Comparison of ENCODE assay signal across 1 cellular context in the genomic region with DNA sequence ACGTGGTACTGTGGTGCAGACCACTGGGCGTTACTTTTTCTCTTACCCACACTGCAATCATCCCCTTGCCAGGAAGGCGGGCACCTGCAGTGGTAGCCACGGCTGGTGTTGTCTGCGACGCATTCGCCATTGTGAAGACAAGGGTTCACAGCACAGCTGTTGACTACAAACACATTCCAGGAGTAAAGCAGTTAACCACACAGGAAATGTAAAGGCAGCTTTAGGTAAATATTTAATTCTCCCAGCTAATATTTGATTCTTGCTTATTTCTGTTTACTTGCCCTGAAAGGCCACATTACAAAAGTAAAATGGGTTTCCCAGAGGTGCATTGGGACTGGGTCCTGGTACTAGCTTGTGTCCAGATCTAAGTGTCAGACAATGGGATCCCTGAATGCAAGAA.
A peak's percentile ranks its signal among the peaks of the same experiment; 100 is the strongest.
TF ChIP-seq lines count a peak whose summit lies in the region.

No MANE protein-coding gene starts in this region.

TF ChIP-seq in HepG2, 621 proteins besides CTCF, POLR2A, EP300 and RAD21 (continues in another document):
- no peak for TF ChIP-seq YY1 (IDR thresholded peaks at IDR 0.05; ENCODE audit: insufficient read depth, insufficient replicate concordance, low read depth, low read length)
- TF ChIP-seq, protein P1, sequence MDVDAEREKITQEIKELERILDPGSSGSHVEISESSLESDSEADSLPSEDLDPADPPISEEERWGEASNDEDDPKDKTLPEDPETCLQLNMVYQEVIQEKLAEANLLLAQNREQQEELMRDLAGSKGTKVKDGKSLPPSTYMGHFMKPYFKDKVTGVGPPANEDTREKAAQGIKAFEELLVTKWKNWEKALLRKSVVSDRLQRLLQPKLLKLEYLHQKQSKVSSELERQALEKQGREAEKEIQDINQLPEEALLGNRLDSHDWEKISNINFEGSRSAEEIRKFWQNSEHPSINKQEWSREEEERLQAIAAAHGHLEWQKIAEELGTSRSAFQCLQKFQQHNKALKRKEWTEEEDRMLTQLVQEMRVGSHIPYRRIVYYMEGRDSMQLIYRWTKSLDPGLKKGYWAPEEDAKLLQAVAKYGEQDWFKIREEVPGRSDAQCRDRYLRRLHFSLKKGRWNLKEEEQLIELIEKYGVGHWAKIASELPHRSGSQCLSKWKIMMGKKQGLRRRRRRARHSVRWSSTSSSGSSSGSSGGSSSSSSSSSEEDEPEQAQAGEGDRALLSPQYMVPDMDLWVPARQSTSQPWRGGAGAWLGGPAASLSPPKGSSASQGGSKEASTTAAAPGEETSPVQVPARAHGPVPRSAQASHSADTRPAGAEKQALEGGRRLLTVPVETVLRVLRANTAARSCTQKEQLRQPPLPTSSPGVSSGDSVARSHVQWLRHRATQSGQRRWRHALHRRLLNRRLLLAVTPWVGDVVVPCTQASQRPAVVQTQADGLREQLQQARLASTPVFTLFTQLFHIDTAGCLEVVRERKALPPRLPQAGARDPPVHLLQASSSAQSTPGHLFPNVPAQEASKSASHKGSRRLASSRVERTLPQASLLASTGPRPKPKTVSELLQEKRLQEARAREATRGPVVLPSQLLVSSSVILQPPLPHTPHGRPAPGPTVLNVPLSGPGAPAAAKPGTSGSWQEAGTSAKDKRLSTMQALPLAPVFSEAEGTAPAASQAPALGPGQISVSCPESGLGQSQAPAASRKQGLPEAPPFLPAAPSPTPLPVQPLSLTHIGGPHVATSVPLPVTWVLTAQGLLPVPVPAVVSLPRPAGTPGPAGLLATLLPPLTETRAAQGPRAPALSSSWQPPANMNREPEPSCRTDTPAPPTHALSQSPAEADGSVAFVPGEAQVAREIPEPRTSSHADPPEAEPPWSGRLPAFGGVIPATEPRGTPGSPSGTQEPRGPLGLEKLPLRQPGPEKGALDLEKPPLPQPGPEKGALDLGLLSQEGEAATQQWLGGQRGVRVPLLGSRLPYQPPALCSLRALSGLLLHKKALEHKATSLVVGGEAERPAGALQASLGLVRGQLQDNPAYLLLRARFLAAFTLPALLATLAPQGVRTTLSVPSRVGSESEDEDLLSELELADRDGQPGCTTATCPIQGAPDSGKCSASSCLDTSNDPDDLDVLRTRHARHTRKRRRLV (CRISPR knock-in tag; IDR thresholded peaks at IDR 0.05) = no peak
- TF ChIP-seq SNAI1 (CRISPR knock-in tag; IDR thresholded peaks at IDR 0.05; ENCODE audit: borderline replicate concordance) = no peak
- TF ChIP-seq FOSL2 (CRISPR knock-in tag; IDR thresholded peaks at IDR 0.05) = peak; percentile 32
- TF ChIP-seq SPEN (CRISPR knock-in tag; IDR thresholded peaks at IDR 0.05; ENCODE audit: low read depth) = no peak
- no peak for TF ChIP-seq KLF15 (CRISPR knock-in tag; IDR thresholded peaks at IDR 0.05; ENCODE audit: borderline replicate concordance)
- TF ChIP-seq, protein P2, sequence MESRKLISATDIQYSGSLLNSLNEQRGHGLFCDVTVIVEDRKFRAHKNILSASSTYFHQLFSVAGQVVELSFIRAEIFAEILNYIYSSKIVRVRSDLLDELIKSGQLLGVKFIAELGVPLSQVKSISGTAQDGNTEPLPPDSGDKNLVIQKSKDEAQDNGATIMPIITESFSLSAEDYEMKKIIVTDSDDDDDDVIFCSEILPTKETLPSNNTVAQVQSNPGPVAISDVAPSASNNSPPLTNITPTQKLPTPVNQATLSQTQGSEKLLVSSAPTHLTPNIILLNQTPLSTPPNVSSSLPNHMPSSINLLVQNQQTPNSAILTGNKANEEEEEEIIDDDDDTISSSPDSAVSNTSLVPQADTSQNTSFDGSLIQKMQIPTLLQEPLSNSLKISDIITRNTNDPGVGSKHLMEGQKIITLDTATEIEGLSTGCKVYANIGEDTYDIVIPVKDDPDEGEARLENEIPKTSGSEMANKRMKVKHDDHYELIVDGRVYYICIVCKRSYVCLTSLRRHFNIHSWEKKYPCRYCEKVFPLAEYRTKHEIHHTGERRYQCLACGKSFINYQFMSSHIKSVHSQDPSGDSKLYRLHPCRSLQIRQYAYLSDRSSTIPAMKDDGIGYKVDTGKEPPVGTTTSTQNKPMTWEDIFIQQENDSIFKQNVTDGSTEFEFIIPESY (CRISPR knock-in tag; IDR thresholded peaks at IDR 0.05) = peak; percentile 59; the same call in 1 of the 2 replicates
- TF ChIP-seq PHF21A (CRISPR knock-in tag; IDR thresholded peaks at IDR 0.05) = peak; percentile 39; the same call in 1 of the 2 replicates
- TF ChIP-seq, protein P3, sequence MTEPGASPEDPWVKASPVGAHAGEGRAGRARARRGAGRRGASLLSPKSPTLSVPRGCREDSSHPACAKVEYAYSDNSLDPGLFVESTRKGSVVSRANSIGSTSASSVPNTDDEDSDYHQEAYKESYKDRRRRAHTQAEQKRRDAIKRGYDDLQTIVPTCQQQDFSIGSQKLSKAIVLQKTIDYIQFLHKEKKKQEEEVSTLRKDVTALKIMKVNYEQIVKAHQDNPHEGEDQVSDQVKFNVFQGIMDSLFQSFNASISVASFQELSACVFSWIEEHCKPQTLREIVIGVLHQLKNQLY (CRISPR knock-in tag; IDR thresholded peaks at IDR 0.05) = no peak
- TF ChIP-seq, protein P4, sequence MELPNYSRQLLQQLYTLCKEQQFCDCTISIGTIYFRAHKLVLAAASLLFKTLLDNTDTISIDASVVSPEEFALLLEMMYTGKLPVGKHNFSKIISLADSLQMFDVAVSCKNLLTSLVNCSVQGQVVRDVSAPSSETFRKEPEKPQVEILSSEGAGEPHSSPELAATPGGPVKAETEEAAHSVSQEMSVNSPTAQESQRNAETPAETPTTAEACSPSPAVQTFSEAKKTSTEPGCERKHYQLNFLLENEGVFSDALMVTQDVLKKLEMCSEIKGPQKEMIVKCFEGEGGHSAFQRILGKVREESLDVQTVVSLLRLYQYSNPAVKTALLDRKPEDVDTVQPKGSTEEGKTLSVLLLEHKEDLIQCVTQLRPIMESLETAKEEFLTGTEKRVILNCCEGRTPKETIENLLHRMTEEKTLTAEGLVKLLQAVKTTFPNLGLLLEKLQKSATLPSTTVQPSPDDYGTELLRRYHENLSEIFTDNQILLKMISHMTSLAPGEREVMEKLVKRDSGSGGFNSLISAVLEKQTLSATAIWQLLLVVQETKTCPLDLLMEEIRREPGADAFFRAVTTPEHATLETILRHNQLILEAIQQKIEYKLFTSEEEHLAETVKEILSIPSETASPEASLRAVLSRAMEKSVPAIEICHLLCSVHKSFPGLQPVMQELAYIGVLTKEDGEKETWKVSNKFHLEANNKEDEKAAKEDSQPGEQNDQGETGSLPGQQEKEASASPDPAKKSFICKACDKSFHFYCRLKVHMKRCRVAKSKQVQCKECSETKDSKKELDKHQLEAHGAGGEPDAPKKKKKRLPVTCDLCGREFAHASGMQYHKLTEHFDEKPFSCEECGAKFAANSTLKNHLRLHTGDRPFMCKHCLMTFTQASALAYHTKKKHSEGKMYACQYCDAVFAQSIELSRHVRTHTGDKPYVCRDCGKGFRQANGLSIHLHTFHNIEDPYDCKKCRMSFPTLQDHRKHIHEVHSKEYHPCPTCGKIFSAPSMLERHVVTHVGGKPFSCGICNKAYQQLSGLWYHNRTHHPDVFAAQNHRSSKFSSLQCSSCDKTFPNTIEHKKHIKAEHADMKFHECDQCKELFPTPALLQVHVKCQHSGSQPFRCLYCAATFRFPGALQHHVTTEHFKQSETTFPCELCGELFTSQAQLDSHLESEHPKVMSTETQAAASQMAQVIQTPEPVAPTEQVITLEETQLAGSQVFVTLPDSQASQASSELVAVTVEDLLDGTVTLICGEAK (IDR thresholded peaks at IDR 0.05) = no peak
- TF ChIP-seq, protein P4 (CRISPR knock-in tag; IDR thresholded peaks at IDR 0.05) = no peak
- TF ChIP-seq PHF5A (CRISPR knock-in tag; IDR thresholded peaks at IDR 0.05; ENCODE audit: low read depth, unreplicated experiment) = no peak
- TF ChIP-seq SOX13 (IDR thresholded peaks at IDR 0.05) = no peak
- TF ChIP-seq SOX13 (CRISPR knock-in tag; conservative IDR thresholded peaks at IDR 0.05 in 1 of 2, IDR thresholded peaks at IDR 0.05 in 1 of 2) = peak in 1 of 2 experiments; percentile 79; a peak in 2 of 4 replicates
- TF ChIP-seq, protein P5, sequence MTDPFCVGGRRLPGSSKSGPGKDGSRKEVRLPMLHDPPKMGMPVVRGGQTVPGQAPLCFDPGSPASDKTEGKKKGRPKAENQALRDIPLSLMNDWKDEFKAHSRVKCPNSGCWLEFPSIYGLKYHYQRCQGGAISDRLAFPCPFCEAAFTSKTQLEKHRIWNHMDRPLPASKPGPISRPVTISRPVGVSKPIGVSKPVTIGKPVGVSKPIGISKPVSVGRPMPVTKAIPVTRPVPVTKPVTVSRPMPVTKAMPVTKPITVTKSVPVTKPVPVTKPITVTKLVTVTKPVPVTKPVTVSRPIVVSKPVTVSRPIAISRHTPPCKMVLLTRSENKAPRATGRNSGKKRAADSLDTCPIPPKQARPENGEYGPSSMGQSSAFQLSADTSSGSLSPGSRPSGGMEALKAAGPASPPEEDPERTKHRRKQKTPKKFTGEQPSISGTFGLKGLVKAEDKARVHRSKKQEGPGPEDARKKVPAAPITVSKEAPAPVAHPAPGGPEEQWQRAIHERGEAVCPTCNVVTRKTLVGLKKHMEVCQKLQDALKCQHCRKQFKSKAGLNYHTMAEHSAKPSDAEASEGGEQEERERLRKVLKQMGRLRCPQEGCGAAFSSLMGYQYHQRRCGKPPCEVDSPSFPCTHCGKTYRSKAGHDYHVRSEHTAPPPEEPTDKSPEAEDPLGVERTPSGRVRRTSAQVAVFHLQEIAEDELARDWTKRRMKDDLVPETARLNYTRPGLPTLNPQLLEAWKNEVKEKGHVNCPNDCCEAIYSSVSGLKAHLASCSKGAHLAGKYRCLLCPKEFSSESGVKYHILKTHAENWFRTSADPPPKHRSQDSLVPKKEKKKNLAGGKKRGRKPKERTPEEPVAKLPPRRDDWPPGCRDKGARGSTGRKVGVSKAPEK (CRISPR knock-in tag; IDR thresholded peaks at IDR 0.05; ENCODE audit: borderline replicate concordance) = no peak
- no peak for TF ChIP-seq FOXP1 (IDR thresholded peaks at IDR 0.05)
- peak; percentile 38; the same call in 1 of the 2 replicates for TF ChIP-seq FOXP1 (CRISPR knock-in tag; IDR thresholded peaks at IDR 0.05)
- TF ChIP-seq BRCA1 (CRISPR knock-in tag; IDR thresholded peaks at IDR 0.05) = no peak
- TF ChIP-seq THAP11 (CRISPR knock-in tag; IDR thresholded peaks at IDR 0.05) = no peak
- TF ChIP-seq NFE2L2 (IDR thresholded peaks at IDR 0.05; ENCODE audit: low read length) = no peak
- TF ChIP-seq DNMT3B (CRISPR knock-in tag; conservative IDR thresholded peaks at IDR 0.05) = no peak
- TF ChIP-seq, protein P6, sequence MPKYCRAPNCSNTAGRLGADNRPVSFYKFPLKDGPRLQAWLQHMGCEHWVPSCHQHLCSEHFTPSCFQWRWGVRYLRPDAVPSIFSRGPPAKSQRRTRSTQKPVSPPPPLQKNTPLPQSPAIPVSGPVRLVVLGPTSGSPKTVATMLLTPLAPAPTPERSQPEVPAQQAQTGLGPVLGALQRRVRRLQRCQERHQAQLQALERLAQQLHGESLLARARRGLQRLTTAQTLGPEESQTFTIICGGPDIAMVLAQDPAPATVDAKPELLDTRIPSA (CRISPR knock-in tag; IDR thresholded peaks at IDR 0.05; ENCODE audit: borderline replicate concordance) = no peak
- TF ChIP-seq, protein P7, sequence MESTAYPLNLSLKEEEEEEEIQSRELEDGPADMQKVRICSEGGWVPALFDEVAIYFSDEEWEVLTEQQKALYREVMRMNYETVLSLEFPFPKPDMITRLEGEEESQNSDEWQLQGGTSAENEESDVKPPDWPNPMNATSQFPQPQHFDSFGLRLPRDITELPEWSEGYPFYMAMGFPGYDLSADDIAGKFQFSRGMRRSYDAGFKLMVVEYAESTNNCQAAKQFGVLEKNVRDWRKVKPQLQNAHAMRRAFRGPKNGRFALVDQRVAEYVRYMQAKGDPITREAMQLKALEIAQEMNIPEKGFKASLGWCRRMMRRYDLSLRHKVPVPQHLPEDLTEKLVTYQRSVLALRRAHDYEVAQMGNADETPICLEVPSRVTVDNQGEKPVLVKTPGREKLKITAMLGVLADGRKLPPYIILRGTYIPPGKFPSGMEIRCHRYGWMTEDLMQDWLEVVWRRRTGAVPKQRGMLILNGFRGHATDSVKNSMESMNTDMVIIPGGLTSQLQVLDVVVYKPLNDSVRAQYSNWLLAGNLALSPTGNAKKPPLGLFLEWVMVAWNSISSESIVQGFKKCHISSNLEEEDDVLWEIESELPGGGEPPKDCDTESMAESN (CRISPR knock-in tag; conservative IDR thresholded peaks at IDR 0.05) = no peak
- TF ChIP-seq TAF1 (CRISPR knock-in tag; IDR thresholded peaks at IDR 0.05) = no peak
- TF ChIP-seq ZNF44 (CRISPR knock-in tag; IDR thresholded peaks at IDR 0.05) = no peak
- peak; percentile 63 for TF ChIP-seq RARA (CRISPR knock-in tag; IDR thresholded peaks at IDR 0.05)
- TF ChIP-seq MED8 (CRISPR knock-in tag; IDR thresholded peaks at IDR 0.05; ENCODE audit: insufficient replicate concordance) = no peak
- no peak for TF ChIP-seq ZNF225 (CRISPR knock-in tag; IDR thresholded peaks at IDR 0.05)
- no peak for TF ChIP-seq ZIK1 (CRISPR knock-in tag; IDR thresholded peaks at IDR 0.05; ENCODE audit: borderline replicate concordance, low read depth)
- TF ChIP-seq, protein P8, sequence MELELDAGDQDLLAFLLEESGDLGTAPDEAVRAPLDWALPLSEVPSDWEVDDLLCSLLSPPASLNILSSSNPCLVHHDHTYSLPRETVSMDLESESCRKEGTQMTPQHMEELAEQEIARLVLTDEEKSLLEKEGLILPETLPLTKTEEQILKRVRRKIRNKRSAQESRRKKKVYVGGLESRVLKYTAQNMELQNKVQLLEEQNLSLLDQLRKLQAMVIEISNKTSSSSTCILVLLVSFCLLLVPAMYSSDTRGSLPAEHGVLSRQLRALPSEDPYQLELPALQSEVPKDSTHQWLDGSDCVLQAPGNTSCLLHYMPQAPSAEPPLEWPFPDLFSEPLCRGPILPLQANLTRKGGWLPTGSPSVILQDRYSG (CRISPR knock-in tag; IDR thresholded peaks at IDR 0.05) = no peak
- TF ChIP-seq ZFP36L2 (CRISPR knock-in tag; IDR thresholded peaks at IDR 0.05) = no peak
- no peak for TF ChIP-seq ZNF441 (CRISPR knock-in tag; IDR thresholded peaks at IDR 0.05; ENCODE audit: borderline replicate concordance)
